Comparison of ENCODE assay signal across 1 cellular context in genomic region chr3:49673715-49674490, GRCh38.
TF ChIP-seq lines count a peak whose summit lies in the region.

Gene APEH (plus strand): TSS chr3:49674351. CDS start chr3:49674402, 51 bp downstream.

TF ChIP-seq in HepG2, 621 proteins besides CTCF, POLR2A, EP300 and RAD21 (continued from another document and continues in another):
- TF ChIP-seq SCMH1 (CRISPR knock-in tag; IDR thresholded peaks at IDR 0.05; ENCODE audit: borderline replicate concordance) = no peak
- TF ChIP-seq POLR2AphosphoS5 (IDR thresholded peaks at IDR 0.05; ENCODE audit: low read depth, low read length) = peak; percentile 62
- no peak for TF ChIP-seq FOXK1 (CRISPR knock-in tag; IDR thresholded peaks at IDR 0.05; ENCODE audit: borderline replicate concordance, low read depth)
- TF ChIP-seq ZGPAT (CRISPR knock-in tag; IDR thresholded peaks at IDR 0.05) = peak; percentile 74
- TF ChIP-seq ZNF878 (CRISPR knock-in tag; IDR thresholded peaks at IDR 0.05) = no peak; the same call in 1 of the 2 replicates
- TF ChIP-seq, protein P1, sequence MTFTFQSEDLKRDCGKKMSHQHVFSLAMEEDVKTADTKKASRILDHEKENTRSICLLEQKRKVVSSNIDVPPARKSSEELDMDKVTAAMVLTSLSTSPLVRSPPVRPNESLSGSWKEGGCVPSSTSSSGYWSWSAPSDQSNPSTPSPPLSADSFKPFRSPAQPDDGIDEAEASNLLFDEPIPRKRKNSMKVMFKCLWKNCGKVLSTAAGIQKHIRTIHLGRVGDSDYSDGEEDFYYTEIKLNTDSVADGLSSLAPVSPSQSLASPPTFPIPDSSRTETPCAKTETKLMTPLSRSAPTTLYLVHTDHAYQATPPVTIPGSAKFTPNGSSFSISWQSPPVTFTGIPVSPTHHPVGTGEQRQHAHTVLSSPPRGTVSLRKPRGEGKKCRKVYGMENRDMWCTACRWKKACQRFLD (CRISPR knock-in tag; IDR thresholded peaks at IDR 0.05; ENCODE audit: borderline replicate concordance) = peak; percentile 15; the same call in 1 of the 2 replicates
- TF ChIP-seq ZNF446 (CRISPR knock-in tag; IDR thresholded peaks at IDR 0.05) = peak; percentile 67; the same call in 1 of the 2 replicates
- no peak for TF ChIP-seq TOE1 (CRISPR knock-in tag; IDR thresholded peaks at IDR 0.05)
- no peak for TF ChIP-seq NAIF1 (CRISPR knock-in tag; IDR thresholded peaks at IDR 0.05; ENCODE audit: borderline replicate concordance)
- no peak for TF ChIP-seq PRDM10 (CRISPR knock-in tag; IDR thresholded peaks at IDR 0.05; ENCODE audit: low read depth)
- TF ChIP-seq CHD2 (IDR thresholded peaks at IDR 0.05; ENCODE audit: low read depth, low read length) = no peak
- TF ChIP-seq KAT7 (CRISPR knock-in tag; IDR thresholded peaks at IDR 0.05; ENCODE audit: borderline replicate concordance) = no peak; the same call in 1 of the 2 replicates
- peak; percentile 74 for TF ChIP-seq ZFY (CRISPR knock-in tag; IDR thresholded peaks at IDR 0.05)
- no peak for TF ChIP-seq BCL6 (CRISPR knock-in tag; IDR thresholded peaks at IDR 0.05)
- no peak; the same call in 1 of the 2 replicates for TF ChIP-seq ZNF253 (CRISPR knock-in tag; IDR thresholded peaks at IDR 0.05; ENCODE audit: borderline replicate concordance)
- no peak for TF ChIP-seq ZNF597 (CRISPR knock-in tag; IDR thresholded peaks at IDR 0.05)
- TF ChIP-seq MEIS1 (CRISPR knock-in tag; IDR thresholded peaks at IDR 0.05; ENCODE audit: borderline replicate concordance) = peak; percentile 63
- peak; percentile 62; the same call in 1 of the 2 replicates for TF ChIP-seq ZNF274 (CRISPR knock-in tag; IDR thresholded peaks at IDR 0.05)
- no peak; the same call in 1 of the 2 replicates for TF ChIP-seq TRAFD1 (CRISPR knock-in tag; IDR thresholded peaks at IDR 0.05; ENCODE audit: borderline replicate concordance)
- TF ChIP-seq CEBPG (CRISPR knock-in tag; IDR thresholded peaks at IDR 0.05) = no peak
- no peak for TF ChIP-seq ZNF512 (CRISPR knock-in tag; IDR thresholded peaks at IDR 0.05)
- TF ChIP-seq HMGA1 (CRISPR knock-in tag; conservative IDR thresholded peaks at IDR 0.05) = no peak
- TF ChIP-seq, protein P2, sequence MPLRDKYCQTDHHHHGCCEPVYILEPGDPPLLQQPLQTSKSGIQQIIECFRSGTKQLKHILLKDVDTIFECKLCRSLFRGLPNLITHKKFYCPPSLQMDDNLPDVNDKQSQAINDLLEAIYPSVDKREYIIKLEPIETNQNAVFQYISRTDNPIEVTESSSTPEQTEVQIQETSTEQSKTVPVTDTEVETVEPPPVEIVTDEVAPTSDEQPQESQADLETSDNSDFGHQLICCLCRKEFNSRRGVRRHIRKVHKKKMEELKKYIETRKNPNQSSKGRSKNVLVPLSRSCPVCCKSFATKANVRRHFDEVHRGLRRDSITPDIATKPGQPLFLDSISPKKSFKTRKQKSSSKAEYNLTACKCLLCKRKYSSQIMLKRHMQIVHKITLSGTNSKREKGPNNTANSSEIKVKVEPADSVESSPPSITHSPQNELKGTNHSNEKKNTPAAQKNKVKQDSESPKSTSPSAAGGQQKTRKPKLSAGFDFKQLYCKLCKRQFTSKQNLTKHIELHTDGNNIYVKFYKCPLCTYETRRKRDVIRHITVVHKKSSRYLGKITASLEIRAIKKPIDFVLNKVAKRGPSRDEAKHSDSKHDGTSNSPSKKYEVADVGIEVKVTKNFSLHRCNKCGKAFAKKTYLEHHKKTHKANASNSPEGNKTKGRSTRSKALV (CRISPR knock-in tag; IDR thresholded peaks at IDR 0.05) = no peak; the same call in 1 of the 2 replicates
- TF ChIP-seq NR2F6 (IDR thresholded peaks at IDR 0.05) = no peak
- no peak; the same call in 1 of the 2 replicates for TF ChIP-seq NR2F6 (CRISPR knock-in tag; IDR thresholded peaks at IDR 0.05)
- TF ChIP-seq ZBTB7A (CRISPR knock-in tag; IDR thresholded peaks at IDR 0.05) = peak; percentile 69; the same call in 1 of the 2 replicates
- TF ChIP-seq DZIP1 (CRISPR knock-in tag; IDR thresholded peaks at IDR 0.05) = no peak
- no peak for TF ChIP-seq ZNF768 (CRISPR knock-in tag; IDR thresholded peaks at IDR 0.05)
- TF ChIP-seq ZNF567 (CRISPR knock-in tag; IDR thresholded peaks at IDR 0.05; ENCODE audit: borderline replicate concordance) = no peak; the same call in 1 of the 2 replicates
- peak; percentile 18 for TF ChIP-seq ZNF777 (CRISPR knock-in tag; IDR thresholded peaks at IDR 0.05)
- TF ChIP-seq, protein P3, sequence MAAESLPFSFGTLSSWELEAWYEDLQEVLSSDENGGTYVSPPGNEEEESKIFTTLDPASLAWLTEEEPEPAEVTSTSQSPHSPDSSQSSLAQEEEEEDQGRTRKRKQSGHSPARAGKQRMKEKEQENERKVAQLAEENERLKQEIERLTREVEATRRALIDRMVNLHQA (CRISPR knock-in tag; IDR thresholded peaks at IDR 0.05) = no peak
- TF ChIP-seq JDP2 (CRISPR knock-in tag; IDR thresholded peaks at IDR 0.05; ENCODE audit: borderline replicate concordance) = no peak
- peak; percentile 61; the same call in 1 of the 2 replicates for TF ChIP-seq KDM5A (IDR thresholded peaks at IDR 0.05; ENCODE audit: borderline replicate concordance, low read length)
- peak; percentile 70; the same call in 1 of the 2 replicates for TF ChIP-seq ZNF546 (CRISPR knock-in tag; conservative IDR thresholded peaks at IDR 0.05)
- TF ChIP-seq ZZZ3 (CRISPR knock-in tag; IDR thresholded peaks at IDR 0.05; ENCODE audit: borderline replicate concordance) = peak; percentile 33; the same call in 1 of the 2 replicates
- peak; percentile 64; the same call in 1 of the 2 replicates for TF ChIP-seq ZNF598 (CRISPR knock-in tag; IDR thresholded peaks at IDR 0.05; ENCODE audit: borderline replicate concordance)
- TF ChIP-seq ZNF564 (CRISPR knock-in tag; IDR thresholded peaks at IDR 0.05) = 0 out of 2 replicates have a peak, but pooled peaks have one; percentile 6
- TF ChIP-seq PHF20 (CRISPR knock-in tag; IDR thresholded peaks at IDR 0.05) = peak; percentile 73
- no peak for TF ChIP-seq KLF9 (CRISPR knock-in tag; IDR thresholded peaks at IDR 0.05; ENCODE audit: low read depth)
- 0 out of 2 replicates have a peak, but pooled peaks have one; percentile 19 for TF ChIP-seq TFAP4 (IDR thresholded peaks at IDR 0.05; ENCODE audit: borderline replicate concordance, low read depth)
- no peak for TF ChIP-seq ZBTB21 (CRISPR knock-in tag; IDR thresholded peaks at IDR 0.05)
- TF ChIP-seq ZNF232 (CRISPR knock-in tag; IDR thresholded peaks at IDR 0.05; ENCODE audit: borderline replicate concordance) = peak; percentile 61; the same call in 1 of the 2 replicates
- TF ChIP-seq NFYB (CRISPR knock-in tag; IDR thresholded peaks at IDR 0.05) = peak; percentile 65
- 0 out of 2 replicates have a peak, but pooled peaks have one; percentile 82 for TF ChIP-seq ZNF326 (CRISPR knock-in tag; IDR thresholded peaks at IDR 0.05; ENCODE audit: borderline replicate concordance)
- TF ChIP-seq JUNB (CRISPR knock-in tag; IDR thresholded peaks at IDR 0.05; ENCODE audit: borderline replicate concordance) = peak; percentile 55; the same call in 1 of the 2 replicates
- TF ChIP-seq MAF1 (CRISPR knock-in tag; IDR thresholded peaks at IDR 0.05; ENCODE audit: borderline replicate concordance) = no peak
